In genomic region chr6:140062042-140063041, GRCh38 we compare ENCODE assay signal across 11 cellular contexts.
DNase-seq lines count a peak whose midpoint lies in the region; ATAC-seq and TF ChIP-seq lines count a peak whose summit lies in the region.
"Had no signal": no experiment of that assay in that cellular context is flagged by ENCODE, and none has a peak within 500 bp of the region (broad histone marks: within the 10 kb centered on the region; RNA-seq: fewer than 3 reads in every experiment).

No MANE protein-coding gene starts in this region.

- H3K27me3 ChIP-seq in A673 (replicated peaks; ENCODE audit: insufficient read depth, low read depth, low read length, poor library complexity) (no peaks in the 10 kb centered on the region), MG63 (no peaks in the 10 kb centered on the region)

- DNase-seq in A673 (ENCODE audit: low spot score) (peak; percentile 85), MG63 (peak; percentile 43), coronary artery (ENCODE audit: low spot score) (no peak), mesothelial cell of epicardium (ENCODE audit: low spot score in 2 of 2, unreplicated experiment in 2 of 2) (peak; percentile 46 to 58), NAMALWA (ENCODE audit: low spot score) (no peak), occipital lobe (lab: John Stamatoyannopoulos, UW) (no peak)
- DNase-seq: activated T-cell treated with anti-CD3 and anti-CD28 coated beads, Interleukin-2, amount 50 U/mL, for 1 hour; CD4-positive, CD25-positive, alpha-beta regulatory T cell; NCI-H1048 had no signal

- H3K4me1 Mint-ChIP-seq in mesothelial cell of epicardium: peaks cover 55% of the 10 kb centered on the region
- H3K4me1 Mint-ChIP-seq: CD4-positive, CD25-positive, alpha-beta regulatory T cell had no signal

- no peaks in the 10 kb centered on the region for H3K27me3 Mint-ChIP-seq in mesothelial cell of epicardium (ENCODE audit: low read depth)
- H3K27me3 Mint-ChIP-seq: CD4-positive, CD25-positive, alpha-beta regulatory T cell had no signal

- no peaks in the 10 kb centered on the region for H3K36me3 ChIP-seq in A673 (ENCODE audit: insufficient read depth, low read length, poor library complexity, severe bottlenecking)
- H3K36me3 ChIP-seq in MG63: no peaks in the 10 kb centered on the region

- H3K9me3 Mint-ChIP-seq in mesothelial cell of epicardium: peaks cover 5% of the 10 kb centered on the region

- peak overlapping the region; percentile 92 for H3K27ac Mint-ChIP-seq in mesothelial cell of epicardium
- H3K27ac Mint-ChIP-seq: CD4-positive, CD25-positive, alpha-beta regulatory T cell had no signal

- no TSS peak for BruUV-seq in A673 (replicated peaks; lab: Mats Ljungman, UMichigan)

- no peak overlapping the region for H3K4me3 ChIP-seq in A673 (ENCODE audit: low read depth, low read length, poor library complexity, severe bottlenecking)
- no peak overlapping the region for H3K4me3 ChIP-seq in MG63
- no peak overlapping the region for H3K4me3 ChIP-seq in coronary artery

- TF ChIP-seq CTCF in A673 (conservative IDR thresholded peaks at IDR 0.05; ENCODE audit: low read depth, low read length): no peak
- TF ChIP-seq CTCF in coronary artery (IDR thresholded peaks at IDR 0.05): no peak
- no peak for TF ChIP-seq CTCF in mesothelial cell of epicardium (IDR thresholded peaks at IDR 0.05; ENCODE audit: unreplicated experiment)

- POLR2A ChIA-PET in A673 (lab: Charles Lee; ENCODE audit: low non-redundant PET): no interaction called here

- H3K27ac ChIP-seq in A673 (ENCODE audit: low read depth, low read length, poor library complexity, severe bottlenecking) (peak overlapping the region; percentile 64), coronary artery (peak overlapping the region; percentile 38 to 81)

- H3K9me3 ChIP-seq in A673 (ENCODE audit: low read depth, low read length, poor library complexity, severe bottlenecking): no peaks in the 10 kb centered on the region
- H3K9me3 ChIP-seq in MG63: peaks cover 4% of the 10 kb centered on the region; the same call in 1 of the 2 replicates

- no peak for ATAC-seq in HG03135 (IDR thresholded peaks at IDR 0.05; ENCODE audit: unreplicated experiment)
- no peak for ATAC-seq in HG03097 (IDR thresholded peaks at IDR 0.05; ENCODE audit: low FRiP score, unreplicated experiment)

- peak overlapping the region; percentile 2 for H3K4me3 Mint-ChIP-seq in mesothelial cell of epicardium
- H3K4me3 Mint-ChIP-seq: CD4-positive, CD25-positive, alpha-beta regulatory T cell had no signal

- peaks cover 3% of the 10 kb centered on the region for H3K36me3 Mint-ChIP-seq in mesothelial cell of epicardium
- H3K36me3 Mint-ChIP-seq: CD4-positive, CD25-positive, alpha-beta regulatory T cell had no signal

- peaks cover 22% of the 10 kb centered on the region for H3K4me1 ChIP-seq in A673 (ENCODE audit: insufficient read depth, low read length, poor library complexity, severe bottlenecking)

- intact Hi-C loops in A673 (cut with micrococcal nuclease; ENCODE audit: unreplicated experiment): no loop called here

- CTCF ChIA-PET in A673 (lab: Charles Lee): no interaction called here

Comparison
In these comparisons a context has a peak if more than half of its experiments do, and no peak if none do; other contexts are left out.
1. DNase-seq: peak in A673 (single experiment), MG63 (single experiment) and mesothelial cell of epicardium (2 of 2); none in coronary artery (single experiment), NAMALWA (single experiment) and occipital lobe (single experiment).